18 cellular contexts compared by ENCODE assay signal in the genomic region with DNA sequence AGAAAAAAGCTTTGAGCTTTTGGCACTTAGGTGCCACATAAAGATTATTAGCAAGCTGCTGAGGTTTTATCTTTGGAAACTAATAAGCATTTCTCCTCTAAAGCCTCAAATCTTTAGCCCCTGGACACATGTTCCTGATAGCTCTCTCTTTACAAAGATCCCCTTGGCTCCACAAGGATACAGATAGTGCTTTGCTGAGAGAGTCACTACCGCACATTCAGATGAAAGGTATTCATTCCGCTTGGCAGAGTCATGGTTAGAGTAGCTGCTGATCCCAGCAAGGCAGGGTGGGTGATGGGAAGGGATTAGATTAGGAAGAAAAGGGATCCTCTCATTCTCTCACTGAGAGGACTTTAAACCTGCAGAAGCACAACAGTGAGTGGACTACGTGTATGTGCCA. TPM values are rescaled to one million over a fixed set of nuclear protein-coding genes. Genes with fewer than 3 reads are reported as not detected.
A peak's percentile ranks its signal among the peaks of the same experiment; 100 is the strongest.
DNase-seq lines count a peak whose midpoint lies in the region; ATAC-seq and TF ChIP-seq lines count a peak whose summit lies in the region.
"Had no signal": no experiment of that assay in that cellular context is flagged by ENCODE, and none has a peak within 500 bp of the region (broad histone marks: within the 10 kb centered on the region; RNA-seq: fewer than 3 reads in every experiment).

No MANE protein-coding gene starts in this region.

- H4K20me1 ChIP-seq in mammary epithelial cell (ENCODE audit: insufficient read depth, low read length) = no peaks in the 10 kb centered on the region

- TF ChIP-seq CTCF in mammary epithelial cell (conservative IDR thresholded peaks at IDR 0.05 in 1 of 2, IDR thresholded peaks at IDR 0.05 in 1 of 2; ENCODE audit: extremely low read depth in 1 of 2, insufficient read depth in 1 of 2, low read depth in 1 of 2, low read length in 2 of 2) (no peak), MCF 10A (IDR thresholded peaks at IDR 0.05; ENCODE audit: unreplicated experiment) (no peak), RWPE2 (IDR thresholded peaks at IDR 0.05; ENCODE audit: poor library complexity, severe bottlenecking) (no peak), fibroblast of pulmonary artery (IDR thresholded peaks at IDR 0.05; ENCODE audit: low read length, missing control alignments) (no peak), GM20000 (IDR thresholded peaks at IDR 0.05; ENCODE audit: extremely low read depth, missing control alignments) (no peak)

- H3K4ac ChIP-seq in mesenchymal stem cell (ENCODE audit: low read depth in 1 of 2, low read length in 2 of 2) = no peak overlapping the region

- no peaks in the 10 kb centered on the region for H3K36me3 ChIP-seq in mammary epithelial cell (ENCODE audit: insufficient read depth, low read length)
- H3K36me3 ChIP-seq in RWPE2 (ENCODE audit: low read depth) = no peaks in the 10 kb centered on the region
- no peaks in the 10 kb centered on the region for H3K36me3 ChIP-seq in mesenchymal stem cell (ENCODE audit: control insufficient read depth in 1 of 2, insufficient read depth in 2 of 2, low read depth in 1 of 2, low read length in 2 of 2)
- H3K36me3 ChIP-seq: adrenal gland had no signal

- intact Hi-C loops in mammary epithelial cell (cut with micrococcal nuclease) (no loop called here), MCF 10A (cut with micrococcal nuclease) (no loop called here)

- no peaks in the 10 kb centered on the region for H3K79me2 ChIP-seq in mammary epithelial cell (ENCODE audit: insufficient read depth, low read length)

- H3K4me1 ChIP-seq in mammary epithelial cell (ENCODE audit: insufficient read depth, low read length) (peaks cover 7% of the 10 kb centered on the region), RWPE2 (ENCODE audit: insufficient read depth, poor library complexity, severe bottlenecking) (peaks cover 8% of the 10 kb centered on the region), mesenchymal stem cell (ENCODE audit: control insufficient read depth, insufficient read depth, low read depth, low read length) (no peaks in the 10 kb centered on the region)
- H3K4me1 ChIP-seq: adrenal gland had no signal

- H2BK12ac ChIP-seq in mesenchymal stem cell (ENCODE audit: low read length in 2 of 2) = no peak overlapping the region

- peak; percentile 91 for ATAC-seq in RWPE2 (ENCODE audit: low read depth)
- no peak for ATAC-seq in HG03159 (IDR thresholded peaks at IDR 0.05; ENCODE audit: unreplicated experiment)
- no peak for ATAC-seq in GM19023 (IDR thresholded peaks at IDR 0.05; ENCODE audit: unreplicated experiment)
- ATAC-seq: activated CD8-positive, alpha-beta T cell treated with anti-CD3 and anti-CD28 coated beads for 36 hours; left ventricle myocardium superior; naive thymus-derived CD8-positive, alpha-beta T cell had no signal

- no peaks in the 10 kb centered on the region for H3K9me3 ChIP-seq in mammary epithelial cell (replicated peaks; ENCODE audit: insufficient read depth, low read length)
- H3K9me3 ChIP-seq in RWPE2 (ENCODE audit: severe bottlenecking) = no peaks in the 10 kb centered on the region
- no peaks in the 10 kb centered on the region for H3K9me3 ChIP-seq in mesenchymal stem cell (ENCODE audit: control insufficient read depth, low read length)
- H3K9me3 ChIP-seq: adrenal gland had no signal

- no peak overlapping the region for H3K4me3 Mint-ChIP-seq in MCF 10A (ENCODE audit: unreplicated experiment)
- H3K4me3 Mint-ChIP-seq: activated CD8-positive, alpha-beta T cell treated with anti-CD3 and anti-CD28 coated beads for 36 hours; activated T-helper 1 cell treated with anti-CD3 and anti-CD28 coated beads, Interleukin-12 subunit alpha, Interleukin-12 subunit beta, Interleukin-2, Interleukin-4 antibody, amounts not matched to agents 30 ng/mL and 10 ng/mL and 1 ng/mL, durations not matched to agents 14 hours and 24 hours and 36 hours; dendritic cell treated with granulocyte-macrophage colony-stimulating factor and Interleukin-4, amounts not matched to agents 40 ng/mL and 50 ng/mL, for 4 days; naive thymus-derived CD8-positive, alpha-beta T cell had no signal

- no peak overlapping the region for H2BK15ac ChIP-seq in mesenchymal stem cell (ENCODE audit: low read depth, poor library complexity, severe bottlenecking)

- no peak overlapping the region for H3K27ac Mint-ChIP-seq in MCF 10A (ENCODE audit: low read depth, unreplicated experiment)
- H3K27ac Mint-ChIP-seq: activated CD8-positive, alpha-beta T cell treated with anti-CD3 and anti-CD28 coated beads for 36 hours; activated T-helper 1 cell treated with anti-CD3 and anti-CD28 coated beads, Interleukin-12 subunit alpha, Interleukin-12 subunit beta, Interleukin-2, Interleukin-4 antibody, amounts not matched to agents 30 ng/mL and 10 ng/mL and 1 ng/mL, durations not matched to agents 14 hours and 24 hours and 36 hours; dendritic cell treated with granulocyte-macrophage colony-stimulating factor and Interleukin-4, amounts not matched to agents 40 ng/mL and 50 ng/mL, for 4 days; naive thymus-derived CD8-positive, alpha-beta T cell; progenitor cell of endocrine pancreas had no signal

- DNase-seq in mammary epithelial cell = peak; percentile 12
- no peak for DNase-seq in MCF 10A (ENCODE audit: unreplicated experiment)
- no peak for DNase-seq in RWPE2 (ENCODE audit: low spot score)
- peak; percentile 6 for DNase-seq in fibroblast of pulmonary artery (ENCODE audit: low read depth)
- no peak for DNase-seq in mesenchymal stem cell
- no peak for DNase-seq in GM20000 (ENCODE audit: low spot score)
- DNase-seq: activated CD8-positive, alpha-beta T cell treated with anti-CD3 and anti-CD28 coated beads for 36 hours; adrenal gland; left ventricle myocardium superior; naive thymus-derived CD8-positive, alpha-beta T cell; NCI-H1417 treated with DMSO at 0.1 percent for 48 hours had no signal

- H3K14ac ChIP-seq in mesenchymal stem cell (ENCODE audit: low read length in 2 of 2) = no peak overlapping the region

- H2AK5ac ChIP-seq in mesenchymal stem cell (ENCODE audit: low read length, severe bottlenecking) = no peak overlapping the region

- no peaks in the 10 kb centered on the region for H3K36me3 Mint-ChIP-seq in MCF 10A (ENCODE audit: insufficient read depth, unreplicated experiment)
- H3K36me3 Mint-ChIP-seq: naive thymus-derived CD8-positive, alpha-beta T cell had no signal

- POLR2A ChIA-PET in MCF 10A (lab: Yijun Ruan, JAX) = no interaction called here

- H3K9ac ChIP-seq in mammary epithelial cell (ENCODE audit: insufficient read depth, low read length) = no peak overlapping the region
- no peak overlapping the region for H3K9ac ChIP-seq in mesenchymal stem cell (ENCODE audit: low read length)

- dilution Hi-C loops in mammary epithelial cell (cut with HindIII; ENCODE audit: low sequenced_read_pairs) = loop anchor here (5.0 kb wide), 1 partner anchor 102 kb away; no protein-coding TSS in a partner anchor

- H2BK5ac ChIP-seq in mesenchymal stem cell (ENCODE audit: low read depth, low read length, poor library complexity, severe bottlenecking) = no peak overlapping the region

- no peak overlapping the region for H3K18ac ChIP-seq in mesenchymal stem cell (ENCODE audit: low read depth in 1 of 2, low read length in 2 of 2)

- peaks cover 6% of the 10 kb centered on the region for H3K4me1 Mint-ChIP-seq in MCF 10A (ENCODE audit: insufficient read depth, unreplicated experiment)
- H3K4me1 Mint-ChIP-seq: naive thymus-derived CD8-positive, alpha-beta T cell had no signal

- 43% methylated on average over 3 of the region's 3 CpGs for WGBS in mammary epithelial cell (ENCODE audit: low coverage, missing lambda C conversion rate)
- 90% methylated on average over 3 of the region's 3 CpGs for WGBS in mesenchymal stem cell

- H4K91ac ChIP-seq in mesenchymal stem cell (ENCODE audit: low read length) = no peak overlapping the region

- in situ Hi-C loops in mammary epithelial cell (cut with MboI; ENCODE audit: low sequenced_read_pairs in 2 of 2) = no loop called here

- H4K8ac ChIP-seq in mesenchymal stem cell (ENCODE audit: low read length) = no peak overlapping the region

- BruUV-seq in mammary epithelial cell (replicated peaks; lab: Mats Ljungman, UMichigan) (no TSS peak), MCF 10A (replicated peaks; lab: Mats Ljungman, UMichigan) (no TSS peak)

- H3K4me3 ChIP-seq in mammary epithelial cell (replicated peaks in 1 of 3; ENCODE audit: insufficient read depth in 1 of 3, low read depth in 2 of 3, low read length in 3 of 3) (no peak overlapping the region), RWPE2 (ENCODE audit: severe bottlenecking) (no peak overlapping the region), fibroblast of pulmonary artery (replicated peaks; ENCODE audit: low read depth, low read length) (no peak overlapping the region), mesenchymal stem cell (ENCODE audit: insufficient read depth in 1 of 2, low read depth in 1 of 2, low read length in 2 of 2) (no peak overlapping the region)
- H3K4me3 ChIP-seq: adrenal gland had no signal

- H2BK120ac ChIP-seq in mesenchymal stem cell (ENCODE audit: low read depth, low read length) = no peak overlapping the region

- no peaks in the 10 kb centered on the region for H3K9me3 Mint-ChIP-seq in MCF 10A (ENCODE audit: unreplicated experiment)
- H3K9me3 Mint-ChIP-seq: activated CD8-positive, alpha-beta T cell treated with anti-CD3 and anti-CD28 coated beads for 36 hours; dendritic cell treated with granulocyte-macrophage colony-stimulating factor and Interleukin-4, amounts not matched to agents 40 ng/mL and 50 ng/mL, for 4 days had no signal

- H3K27ac ChIP-seq in mammary epithelial cell (ENCODE audit: insufficient read depth, low read depth, low read length) (peak overlapping the region; percentile 10), RWPE2 (ENCODE audit: poor library complexity, severe bottlenecking) (peak overlapping the region; percentile 34), mesenchymal stem cell (ENCODE audit: low read length, poor library complexity, severe bottlenecking) (no peak overlapping the region)
- H3K27ac ChIP-seq: adrenal gland had no signal

- H2AFZ ChIP-seq in mammary epithelial cell (ENCODE audit: low read depth, low read length) (peak overlapping the region; percentile 4), mesenchymal stem cell (ENCODE audit: low read depth, low read length) (no peak overlapping the region)

- no peaks in the 10 kb centered on the region for H3K27me3 Mint-ChIP-seq in MCF 10A (ENCODE audit: insufficient read depth, unreplicated experiment)
- H3K27me3 Mint-ChIP-seq: dendritic cell treated with granulocyte-macrophage colony-stimulating factor and Interleukin-4, amounts not matched to agents 40 ng/mL and 50 ng/mL, for 4 days; progenitor cell of endocrine pancreas had no signal

- CTCF ChIA-PET in mammary epithelial cell (lab: Charles Lee; ENCODE audit: low non-redundant PET) = interaction anchor here (0.6 kb wide), 1 partner anchor 171 kb away, joined by 4 read pairs; no protein-coding TSS in a partner anchor
- CTCF ChIA-PET in MCF 10A (lab: Yijun Ruan, JAX) = no interaction called here

- H3K4me2 ChIP-seq in mammary epithelial cell (ENCODE audit: insufficient read depth, low read depth, low read length) = no peak overlapping the region
- no peak overlapping the region for H3K4me2 ChIP-seq in mesenchymal stem cell (ENCODE audit: low read length, poor library complexity, severe bottlenecking)

- H3K23ac ChIP-seq in mesenchymal stem cell (ENCODE audit: low read length in 2 of 2) = no peak overlapping the region

- H3K27me3 ChIP-seq in mammary epithelial cell (ENCODE audit: insufficient read depth, low read length) (no peaks in the 10 kb centered on the region), RWPE2 (ENCODE audit: insufficient read depth, poor library complexity, severe bottlenecking) (no peaks in the 10 kb centered on the region), mesenchymal stem cell (ENCODE audit: control insufficient read depth in 1 of 2, insufficient read depth in 1 of 2, low read length in 2 of 2) (no peaks in the 10 kb centered on the region)
- H3K27me3 ChIP-seq: adrenal gland had no signal

- H3K79me1 ChIP-seq in mesenchymal stem cell (replicated peaks; ENCODE audit: low read length, poor library complexity, severe bottlenecking) = no peaks in the 10 kb centered on the region

RNA-seq across cellular contexts. Expression of a gene that starts 28.2 kb away (rescaled TPM):
- total RNA-seq in mammary epithelial cell (not detected), MCF 10A (2022) (not detected in 2 replicates)
- polyA plus RNA-seq in mammary epithelial cell = 0.05 TPM
- not detected for polyA minus RNA-seq in mammary epithelial cell
- not detected for polyA plus RNA-seq in mesenchymal stem cell (2013, experiment 1 of 2)
- polyA plus RNA-seq in mesenchymal stem cell (2013, experiment 2 of 2) = not detected
- total RNA-seq: activated CD8-positive, alpha-beta T cell treated with anti-CD3 and anti-CD28 coated beads for 36 hours; activated T-helper 1 cell treated with anti-CD3 and anti-CD28 coated beads, Interleukin-12 subunit alpha, Interleukin-12 subunit beta, Interleukin-2, Interleukin-4 antibody, amounts not matched to agents 30 ng/mL and 10 ng/mL and 1 ng/mL, durations not matched to agents 14 hours and 24 hours and 36 hours; adrenal gland; left ventricle myocardium superior; naive thymus-derived CD8-positive, alpha-beta T cell; progenitor cell of endocrine pancreas; SK-MEL-5 had no signal
- polyA plus RNA-seq: adrenal gland; naive thymus-derived CD8-positive, alpha-beta T cell had no signal

RNA-seq across cellular contexts. Expression of a gene that starts 47.5 kb away (rescaled TPM):
- total RNA-seq in mammary epithelial cell = 1 to 10 TPM in 1 of 2 donors, not detected in 1; 1.2 TPM
- 0.12 TPM for polyA plus RNA-seq in mammary epithelial cell
- not detected for polyA minus RNA-seq in mammary epithelial cell
- total RNA-seq in MCF 10A (2022) = not detected in 2 replicates
- not detected for polyA plus RNA-seq in mesenchymal stem cell (2013, experiment 1 of 2)
- polyA plus RNA-seq in mesenchymal stem cell (2013, experiment 2 of 2) = not detected
- total RNA-seq: activated CD8-positive, alpha-beta T cell treated with anti-CD3 and anti-CD28 coated beads for 36 hours; activated T-helper 1 cell treated with anti-CD3 and anti-CD28 coated beads, Interleukin-12 subunit alpha, Interleukin-12 subunit beta, Interleukin-2, Interleukin-4 antibody, amounts not matched to agents 30 ng/mL and 10 ng/mL and 1 ng/mL, durations not matched to agents 14 hours and 24 hours and 36 hours; adrenal gland; H4; left ventricle myocardium superior; naive thymus-derived CD8-positive, alpha-beta T cell; progenitor cell of endocrine pancreas; SK-MEL-5 had no signal
- polyA plus RNA-seq: adrenal gland; naive thymus-derived CD8-positive, alpha-beta T cell had no signal

Comparison
In these comparisons a context has a peak if more than half of its experiments do, and no peak if none do; other contexts are left out.
1. DNase-seq: peak in mammary epithelial cell (single experiment) and fibroblast of pulmonary artery (single experiment); none in MCF 10A (single experiment), RWPE2 (single experiment), mesenchymal stem cell (single experiment) and GM20000 (single experiment).